10 cellular contexts compared by ENCODE assay signal in the genomic region with DNA sequence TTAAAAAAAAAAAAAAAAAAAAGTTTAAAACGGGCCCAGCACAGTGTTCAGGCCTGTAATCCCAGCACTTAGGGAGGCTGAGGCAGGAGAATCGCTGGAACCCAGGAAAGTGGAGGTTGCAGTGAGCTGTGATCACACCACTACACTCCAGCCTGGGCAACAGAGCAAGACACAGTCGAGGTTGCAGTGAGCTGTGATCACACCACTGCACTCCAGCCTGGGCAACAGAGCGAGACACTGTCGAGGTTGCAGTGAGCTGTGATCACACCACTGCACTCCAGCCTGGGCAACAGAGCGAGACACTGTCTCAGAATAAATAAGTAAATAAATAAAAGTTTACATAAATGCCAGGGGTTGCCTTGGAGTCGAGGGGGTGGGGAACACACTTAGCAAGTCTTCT. TPM values are rescaled to one million over a fixed set of nuclear protein-coding genes. Genes with fewer than 3 reads are reported as not detected.
"Had no signal": no experiment of that assay in that cellular context is flagged by ENCODE, and none has a peak within 500 bp of the region (broad histone marks: within the 10 kb centered on the region; RNA-seq: fewer than 3 reads in every experiment).

No MANE protein-coding gene starts in this region.

RNA-seq across cellular contexts. Expression of gene FBLL1, which starts 5.2 kb away (rescaled TPM):
- total RNA-seq: left colon, left lung, left ventricle myocardium inferior, left ventricle myocardium superior, lower lobe of right lung, mesenteric fat pad, mononuclear cell had no signal
- polyA plus RNA-seq: immature natural killer cell; keratinocyte; naive thymus-derived CD4-positive, alpha-beta T cell had no signal
